In genomic region chr5:149561848-149562247, GRCh38 we compare ENCODE assay signal across 8 cellular contexts. TPM values are rescaled to one million over a fixed set of nuclear protein-coding genes. Genes with fewer than 3 reads are reported as not detected.
DNase-seq lines count a peak whose midpoint lies in the region; ATAC-seq and TF ChIP-seq lines count a peak whose summit lies in the region.

No MANE protein-coding gene starts in this region.

- WGBS in GM23248 (ENCODE audit: low coverage in 1 of 2, low lambda C conversion rate in 2 of 2, missing lambda C conversion rate in 2 of 2), 2 experiments, result 12 to 14% methylated on average over 2 of the region's 2 CpGs

- H3K9me2 ChIP-seq in GM23248 (ENCODE audit: insufficient read depth) (no peaks in the 10 kb centered on the region), PC-9 (ENCODE audit: insufficient read depth) (no peaks in the 10 kb centered on the region)

- DNase-seq in GM23248 (peak; percentile 96), PC-9 (peak; percentile 48 to 95), epithelial cell of prostate (ENCODE audit: low read depth, low spot score) (peak; percentile 88), neural crest cell (ENCODE audit: low read depth, low spot score) (no peak), HK-2 (ENCODE audit: unreplicated experiment) (no peak), cortex of kidney (lab: John Stamatoyannopoulos, UW) (no peak)
- DNase-seq in CD8-positive, alpha-beta T cell, result no peak
- no peak for DNase-seq in stimulated activated CD4-positive, alpha-beta T cell treated with anti-CD3 and anti-CD28 coated beads, Interleukin-15, amount 100 ng/mL, for 24 hours

- no peak for ATAC-seq in CD8-positive, alpha-beta T cell

- H3F3A ChIP-seq in GM23248 (ENCODE audit: insufficient read depth), result peaks cover 47% of the 10 kb centered on the region
- peaks cover 43% of the 10 kb centered on the region for H3F3A ChIP-seq in PC-9 (ENCODE audit: insufficient read depth, low read depth)

- H3K4me3 ChIP-seq in GM23248 (peak overlapping the region; percentile 64), PC-9 (peak overlapping the region; percentile 43; the same call in 1 of the 2 replicates)
- H3K4me3 ChIP-seq in CD8-positive, alpha-beta T cell (ENCODE audit: low read depth, low read length), result no peak overlapping the region

- H3K4me3 Mint-ChIP-seq in neural crest cell, result no peak overlapping the region
- no peak overlapping the region for H3K4me3 Mint-ChIP-seq in CD8-positive, alpha-beta T cell

- H3K27ac ChIP-seq in GM23248 (peak overlapping the region; percentile 79), PC-9 (peak overlapping the region; percentile 97), epithelial cell of prostate (peak overlapping the region; percentile 98)
- H3K27ac ChIP-seq in CD8-positive, alpha-beta T cell (ENCODE audit: low read depth, low read length), result no peak overlapping the region

- 0 out of 2 replicates have a peak, but pooled peaks cover 14% of the 10 kb centered on the region for H3K79me2 ChIP-seq in GM23248 (ENCODE audit: insufficient read depth)
- 0 out of 2 replicates have a peak, but pooled peaks cover 3% of the 10 kb centered on the region for H3K79me2 ChIP-seq in PC-9 (ENCODE audit: low read depth)

- intact Hi-C loops in PC-9 (cut with micrococcal nuclease; ENCODE audit: unreplicated experiment), result loop anchor here (1.0 to 10.0 kb wide), 6 partner anchors 11 to 1385 kb away; partner anchors contain the start of gene CSNK1A1
- intact Hi-C loops in CD8-positive, alpha-beta T cell (cut with DNase I, micrococcal nuclease), result loop anchor here in 1 of 2 experiments (10.0 kb wide), 1 partner anchor 827 kb away; no protein-coding TSS in a partner anchor

- H3K9me3 Mint-ChIP-seq in neural crest cell, result no peaks in the 10 kb centered on the region
- no peaks in the 10 kb centered on the region for H3K9me3 Mint-ChIP-seq in CD8-positive, alpha-beta T cell

- BruUV-seq in PC-9 (replicated peaks; lab: Mats Ljungman, UMichigan), result no TSS peak

- TF ChIP-seq CTCF in PC-9 (conservative IDR thresholded peaks at IDR 0.05), result no peak
- TF ChIP-seq CTCF in neural crest cell (conservative IDR thresholded peaks at IDR 0.05), result no peak
- no peak for TF ChIP-seq CTCF in CD8-positive, alpha-beta T cell (IDR thresholded peaks at IDR 0.05)

- H3K27me3 Mint-ChIP-seq in neural crest cell (ENCODE audit: low read depth), result no peaks in the 10 kb centered on the region
- H3K27me3 Mint-ChIP-seq in CD8-positive, alpha-beta T cell (ENCODE audit: low read depth), result no peaks in the 10 kb centered on the region

- H3K4me1 Mint-ChIP-seq in neural crest cell, result peaks cover 25% of the 10 kb centered on the region
- peaks cover 17% of the 10 kb centered on the region for H3K4me1 Mint-ChIP-seq in CD8-positive, alpha-beta T cell (ENCODE audit: low read depth)

- no peaks in the 10 kb centered on the region for H3K36me3 Mint-ChIP-seq in neural crest cell (ENCODE audit: low read depth)
- no peaks in the 10 kb centered on the region for H3K36me3 Mint-ChIP-seq in CD8-positive, alpha-beta T cell

- peak overlapping the region; percentile 69 for H3K9ac ChIP-seq in GM23248

- H3K27ac Mint-ChIP-seq in neural crest cell (ENCODE audit: unreplicated experiment), result peak overlapping the region; percentile 92
- no peak overlapping the region for H3K27ac Mint-ChIP-seq in CD8-positive, alpha-beta T cell

- H3K9me3 ChIP-seq in GM23248 (ENCODE audit: low read depth) (no peaks in the 10 kb centered on the region), PC-9 (ENCODE audit: insufficient read depth, low read depth) (no peaks in the 10 kb centered on the region)
- no peaks in the 10 kb centered on the region for H3K9me3 ChIP-seq in CD8-positive, alpha-beta T cell (ENCODE audit: low read length)

- H4K20me1 ChIP-seq in GM23248 (ENCODE audit: insufficient read depth), result no peaks in the 10 kb centered on the region
- H4K20me1 ChIP-seq in PC-9 (ENCODE audit: insufficient read depth), result no peaks in the 10 kb centered on the region

- CTCF ChIA-PET in PC-9 (lab: Charles Lee), result interaction anchor here (0.9 to 2.1 kb wide), 7 partner anchors 10 to 241 kb away, joined by 3 to 13 read pairs (median 5); partner anchors contain the start of gene CSNK1A1
- CTCF ChIA-PET in CD8-positive, alpha-beta T cell (lab: Charles Lee), result interaction anchor here (1.1 to 4.7 kb wide), 9 partner anchors 10 to 420 kb away, joined by 3 to 41 read pairs (median 10); partner anchors contain the start of genes ABLIM3 and ARHGEF37

- H3K27me3 ChIP-seq in GM23248 (replicated peaks; ENCODE audit: insufficient read depth) (no peaks in the 10 kb centered on the region), PC-9 (ENCODE audit: insufficient read depth, low read depth) (no peaks in the 10 kb centered on the region)
- H3K27me3 ChIP-seq in CD8-positive, alpha-beta T cell (ENCODE audit: insufficient read depth, low read length), result no peaks in the 10 kb centered on the region

- in situ Hi-C loops in GM23248 (cut with MboI), result loop anchor here (10.0 kb wide), 1 partner anchor 187 kb away; the partner anchor contains the start of gene IL17B

- peaks cover 55% of the 10 kb centered on the region for H3K4me1 ChIP-seq in GM23248 (ENCODE audit: insufficient read depth)
- peaks cover 53% of the 10 kb centered on the region for H3K4me1 ChIP-seq in PC-9 (replicated peaks; ENCODE audit: insufficient read depth)
- H3K4me1 ChIP-seq in CD8-positive, alpha-beta T cell (ENCODE audit: insufficient read depth, low read length), result peaks cover 4% of the 10 kb centered on the region

- no peak overlapping the region for H2AFZ ChIP-seq in GM23248
- H2AFZ ChIP-seq in PC-9, result no peak overlapping the region

- H3K36me3 ChIP-seq in GM23248 (ENCODE audit: low read depth) (no peaks in the 10 kb centered on the region), PC-9 (ENCODE audit: low read depth) (no peaks in the 10 kb centered on the region)
- no peaks in the 10 kb centered on the region for H3K36me3 ChIP-seq in CD8-positive, alpha-beta T cell (ENCODE audit: insufficient read depth, low read length)

- POLR2A ChIA-PET in PC-9 (lab: Charles Lee; ENCODE audit: unreplicated experiment), result interaction anchor here (0.6 to 1.1 kb wide), 3 partner anchors 10 to 59 kb away, joined by 5 to 11 read pairs (median 8); partner anchors contain the start of gene CSNK1A1
- POLR2A ChIA-PET in CD8-positive, alpha-beta T cell (lab: Charles Lee), result interaction anchor here (0.6 to 3.3 kb wide), 2 partner anchors 8 to 10 kb away, joined by 5 to 17 read pairs; partner anchors contain the start of gene CSNK1A1

- H3K4me2 ChIP-seq in GM23248 (ENCODE audit: unreplicated experiment) (peak overlapping the region; percentile 97), PC-9 (peak overlapping the region; percentile 84)

RNA-seq across cellular contexts. Expression of gene CSNK1A1, which starts 10.6 kb away (rescaled TPM):
- total RNA-seq in GM23248 (2014; rRNA removed; shearing (Covaris generic)), result 415 and 428 TPM in 2 replicates
- 225 and 228 TPM in 2 replicates for polyA plus RNA-seq in GM23248 (2016; fragmentation: Nextera tagmentation; extraction: Ambion mirVana)
- 300 and 334 TPM in 2 replicates for total RNA-seq in PC-9 (2021)
- 218 and 219 TPM in 2 replicates for total RNA-seq in neural crest cell
- total RNA-seq in CD8-positive, alpha-beta T cell, result 100 to 1,000 TPM; 213 to 221 TPM

RNA-seq across cellular contexts. Expression of gene ARHGEF37, which starts 19.4 kb away (rescaled TPM):
- total RNA-seq in GM23248 (2014; rRNA removed; shearing (Covaris generic)), result 0.76 and 0.97 TPM in 2 replicates
- polyA plus RNA-seq in GM23248 (2016; fragmentation: Nextera tagmentation; extraction: Ambion mirVana), result 0.42 and 0.51 TPM in 2 replicates
- total RNA-seq in PC-9 (2021) (5.5 and 8.6 TPM in 2 replicates), neural crest cell (1.9 and 2.3 TPM in 2 replicates)
- total RNA-seq in CD8-positive, alpha-beta T cell, result not detected

Comparison
In these comparisons a context has a peak if more than half of its experiments do, and no peak if none do; other contexts are left out.
1. DNase-seq: peak in GM23248 (single experiment), PC-9 (2 of 2) and epithelial cell of prostate (single experiment); none in neural crest cell (single experiment), HK-2 (single experiment), cortex of kidney (single experiment), CD8-positive, alpha-beta T cell (0 of 7) and stimulated activated CD4-positive, alpha-beta T cell treated with anti-CD3 and anti-CD28 coated beads, Interleukin-15, amount 100 ng/mL, for 24 hours (single experiment).